32 cellular contexts compared by ENCODE assay signal in genomic region chr12:2138871-2139308, GRCh38.
DNase-seq lines count a peak whose midpoint lies in the region; ATAC-seq and TF ChIP-seq lines count a peak whose summit lies in the region.
"Had no signal": no experiment of that assay in that cellular context is flagged by ENCODE, and none has a peak within 500 bp of the region (broad histone marks: within the 10 kb centered on the region; RNA-seq: fewer than 3 reads in every experiment).

No MANE protein-coding gene starts in this region.

- TF ChIP-seq CTCF in left ventricle myocardium inferior (IDR thresholded peaks at IDR 0.05; ENCODE audit: borderline replicate concordance) (no peak), esophagus muscularis mucosa (IDR thresholded peaks at IDR 0.05) (no peak), mucosa of descending colon (IDR thresholded peaks at IDR 0.05) (no peak), transverse colon (IDR thresholded peaks at IDR 0.05) (no peak), endothelial cell (IDR thresholded peaks at IDR 0.05; ENCODE audit: unreplicated experiment) (no peak)

- no peaks in the 10 kb centered on the region for H3K9me3 Mint-ChIP-seq in endothelial cell (ENCODE audit: unreplicated experiment)
- H3K9me3 Mint-ChIP-seq: activated naive CD4-positive, alpha-beta T cell treated with anti-CD3 and anti-CD28 coated beads, Interleukin-2, amount 10 ng/mL, durations not matched to agents 7 days and 5 days; activated T-cell treated with anti-CD3 and anti-CD28 coated beads, Interleukin-2, amount 50 U/mL, for 72 hours; T-helper 1 cell treated with Interleukin-12 subunit alpha and Interleukin-12 subunit beta and Interleukin-4 antibody, amounts not matched to agents 30 μg/mL and 1 μg/mL, for 36 hours had no signal

- ATAC-seq in left ventricle myocardium superior (no peak), mucosa of descending colon (peak; percentile 89), HG03354 (IDR thresholded peaks at IDR 0.05; ENCODE audit: poor library complexity, severe bottlenecking, unreplicated experiment) (no peak)
- ATAC-seq: activated CD4-positive, alpha-beta T cell treated with anti-CD3 and anti-CD28 coated beads for 36 hours; activated CD8-positive, alpha-beta memory T cell treated with anti-CD3 and anti-CD28 coated beads, Interleukin-2, amount 10 ng/mL, durations not matched to agents 7 days and 5 days; activated T-cell treated with anti-CD3 and anti-CD28 coated beads, Interleukin-2, amount 50 U/mL, for 72 hours; foreskin keratinocyte had no signal

- intact Hi-C loops in left ventricle myocardium inferior (cut with micrococcal nuclease): no loop called here
- intact Hi-C loops in left ventricle myocardium superior (cut with micrococcal nuclease): no loop called here
- intact Hi-C loops in esophagus muscularis mucosa (cut with DNase I): no loop called here
- intact Hi-C loops in mucosa of descending colon (cut with DNase I, micrococcal nuclease): no loop called here
- intact Hi-C loops in transverse colon (cut with DNase I; ENCODE audit: low total_unique reads): loop anchor here (10.0 kb wide), 1 partner anchor 416 kb away; no protein-coding TSS in a partner anchor

- 88% methylated on average over 5 of the region's 6 CpGs for WGBS in esophagus muscularis mucosa
- WGBS in transverse colon (ENCODE audit: low coverage in 1 of 2), 2 donors: 70 to 83% methylated on average over 4 to 6 of the region's 6 CpGs

- no peak overlapping the region for H3K4me3 Mint-ChIP-seq in endothelial cell (ENCODE audit: unreplicated experiment)
- H3K4me3 Mint-ChIP-seq: activated CD4-positive, alpha-beta T cell treated with anti-CD3 and anti-CD28 coated beads for 36 hours; activated CD8-positive, alpha-beta memory T cell treated with anti-CD3 and anti-CD28 coated beads, Interleukin-2, amount 10 ng/mL, durations not matched to agents 7 days and 5 days; activated naive CD4-positive, alpha-beta T cell treated with anti-CD3 and anti-CD28 coated beads, Interleukin-2, amount 10 ng/mL, durations not matched to agents 7 days and 5 days; activated T-cell treated with anti-CD3 and anti-CD28 coated beads, Interleukin-2, amount 50 U/mL, for 72 hours; T-helper 1 cell treated with Interleukin-12 subunit alpha and Interleukin-12 subunit beta and Interleukin-4 antibody, amounts not matched to agents 30 μg/mL and 1 μg/mL, for 36 hours had no signal

- peaks cover 6% of the 10 kb centered on the region for H3K36me3 ChIP-seq in left ventricle myocardium inferior
- no peaks in the 10 kb centered on the region for H3K36me3 ChIP-seq in esophagus muscularis mucosa
- no peaks in the 10 kb centered on the region for H3K36me3 ChIP-seq in mucosa of descending colon (ENCODE audit: low read depth)
- no peaks in the 10 kb centered on the region for H3K36me3 ChIP-seq in transverse colon

- DNase-seq in left ventricle myocardium inferior (no peak), left ventricle myocardium superior (no peak), esophagus muscularis mucosa (ENCODE audit: extremely low spot score) (no peak), mucosa of descending colon (peak in 2 of 3 donors; percentile 54 to 59), transverse colon (peak; percentile 49), endothelial cell (ENCODE audit: low spot score) (no peak), iPS-NIHi7 (ENCODE audit: extremely low spot score) (no peak)
- DNase-seq: activated CD4-positive, alpha-beta T cell treated with anti-CD3 and anti-CD28 coated beads for 36 hours; activated CD8-positive, alpha-beta memory T cell treated with anti-CD3 and anti-CD28 coated beads, Interleukin-2, amount 10 ng/mL, durations not matched to agents 7 days and 5 days; activated naive CD4-positive, alpha-beta T cell treated with anti-CD3 and anti-CD28 coated beads, Interleukin-2, amount 10 ng/mL, durations not matched to agents 7 days and 5 days; activated T-cell treated with anti-CD3 and anti-CD28 coated beads, Interleukin-2, amount 50 U/mL, for 72 hours; amygdala; central memory CD4-positive, alpha-beta T cell; COR-L47; DMS79; dorsolateral prefrontal cortex; foreskin keratinocyte; H7; islet precursor cell; Karpas-422; NCI-H1694; NCI-H2171; NCI-H524; occipital lobe; retina; stimulated activated CD4-positive, alpha-beta T cell treated with anti-CD3 and anti-CD28 coated beads, Interleukin-12 subunit alpha, Interleukin-12 subunit beta, amount 100 ng/mL, for 4 hours; stimulated activated CD4-positive, alpha-beta T cell treated with anti-CD3 and anti-CD28 coated beads, Interleukin-4, amount 100 ng/mL, for 24 hours; stimulated activated naive CD4-positive, alpha-beta T cell had no signal

- in situ Hi-C loops in transverse colon (cut with MboI; ENCODE audit: low pct_ligation_motif_present in 1 of 4, low pct_unique_long_range_greater_than_20kb in 1 of 4, low sequenced_read_pairs in 3 of 4): no loop called here

- no peaks in the 10 kb centered on the region for H3K9me3 ChIP-seq in left ventricle myocardium inferior (replicated peaks)
- no peaks in the 10 kb centered on the region for H3K9me3 ChIP-seq in esophagus muscularis mucosa
- no peaks in the 10 kb centered on the region for H3K9me3 ChIP-seq in mucosa of descending colon
- H3K9me3 ChIP-seq in transverse colon: no peaks in the 10 kb centered on the region

- no peaks in the 10 kb centered on the region for H3K27me3 ChIP-seq in left ventricle myocardium inferior (ENCODE audit: low read depth)
- H3K27me3 ChIP-seq in esophagus muscularis mucosa: no peaks in the 10 kb centered on the region
- no peaks in the 10 kb centered on the region for H3K27me3 ChIP-seq in transverse colon
- H3K27me3 ChIP-seq: dorsolateral prefrontal cortex, foreskin keratinocyte had no signal

- peaks cover 14% of the 10 kb centered on the region for H3K27me3 Mint-ChIP-seq in endothelial cell (ENCODE audit: unreplicated experiment)
- H3K27me3 Mint-ChIP-seq: activated CD4-positive, alpha-beta T cell treated with anti-CD3 and anti-CD28 coated beads for 36 hours; activated naive CD4-positive, alpha-beta T cell treated with anti-CD3 and anti-CD28 coated beads, Interleukin-2, amount 10 ng/mL, durations not matched to agents 7 days and 5 days had no signal

- TF ChIP-seq POLR2A in esophagus muscularis mucosa (IDR thresholded peaks at IDR 0.05; ENCODE audit: low read depth) (no peak), transverse colon (IDR thresholded peaks at IDR 0.05) (no peak)

- TF ChIP-seq EP300 in esophagus muscularis mucosa (IDR thresholded peaks at IDR 0.05) (no peak), transverse colon (IDR thresholded peaks at IDR 0.05; ENCODE audit: low read depth) (no peak)

- H3K4me1 ChIP-seq in left ventricle myocardium inferior: peaks cover 80% of the 10 kb centered on the region
- peaks cover 55 to 66% (median 60%) of the 10 kb centered on the region in 4 donors for H3K4me1 ChIP-seq in esophagus muscularis mucosa
- H3K4me1 ChIP-seq in mucosa of descending colon (ENCODE audit: low read depth): peaks cover 21% of the 10 kb centered on the region
- peaks cover 12 to 42% (median 34%) of the 10 kb centered on the region in 4 donors for H3K4me1 ChIP-seq in transverse colon
- H3K4me1 ChIP-seq: foreskin keratinocyte had no signal

- H3K27ac Mint-ChIP-seq in endothelial cell (ENCODE audit: unreplicated experiment): no peak overlapping the region
- H3K27ac Mint-ChIP-seq: activated CD4-positive, alpha-beta T cell treated with anti-CD3 and anti-CD28 coated beads for 36 hours; activated CD8-positive, alpha-beta memory T cell treated with anti-CD3 and anti-CD28 coated beads, Interleukin-2, amount 10 ng/mL, durations not matched to agents 7 days and 5 days; activated naive CD4-positive, alpha-beta T cell treated with anti-CD3 and anti-CD28 coated beads, Interleukin-2, amount 10 ng/mL, durations not matched to agents 7 days and 5 days; activated T-cell treated with anti-CD3 and anti-CD28 coated beads, Interleukin-2, amount 50 U/mL, for 72 hours; T-helper 1 cell treated with Interleukin-12 subunit alpha and Interleukin-12 subunit beta and Interleukin-4 antibody, amounts not matched to agents 30 μg/mL and 1 μg/mL, for 36 hours had no signal

- H3K4me3 ChIP-seq in left ventricle myocardium inferior (no peak overlapping the region), esophagus muscularis mucosa (no peak overlapping the region), mucosa of descending colon (no peak overlapping the region), transverse colon (no peak overlapping the region)
- H3K4me3 ChIP-seq: dorsolateral prefrontal cortex, SK-N-MC had no signal

- peaks cover 7% of the 10 kb centered on the region for H3K36me3 Mint-ChIP-seq in endothelial cell (ENCODE audit: low read depth, unreplicated experiment)
- H3K36me3 Mint-ChIP-seq: activated CD8-positive, alpha-beta memory T cell treated with anti-CD3 and anti-CD28 coated beads, Interleukin-2, amount 10 ng/mL, durations not matched to agents 7 days and 5 days; activated naive CD4-positive, alpha-beta T cell treated with anti-CD3 and anti-CD28 coated beads, Interleukin-2, amount 10 ng/mL, durations not matched to agents 7 days and 5 days had no signal

- no peaks in the 10 kb centered on the region for H3K4me1 Mint-ChIP-seq in endothelial cell (ENCODE audit: unreplicated experiment)
- H3K4me1 Mint-ChIP-seq: activated CD4-positive, alpha-beta T cell treated with anti-CD3 and anti-CD28 coated beads for 36 hours; activated CD8-positive, alpha-beta memory T cell treated with anti-CD3 and anti-CD28 coated beads, Interleukin-2, amount 10 ng/mL, durations not matched to agents 7 days and 5 days; activated naive CD4-positive, alpha-beta T cell treated with anti-CD3 and anti-CD28 coated beads, Interleukin-2, amount 10 ng/mL, durations not matched to agents 7 days and 5 days had no signal

- peak overlapping the region; percentile 71 for H3K27ac ChIP-seq in left ventricle myocardium inferior (replicated peaks)
- peak overlapping the region; percentile 1 to 59 (median 24) for H3K27ac ChIP-seq in esophagus muscularis mucosa (replicated peaks in 1 of 4)
- peak overlapping the region; percentile 71 to 82 (median 77) for H3K27ac ChIP-seq in transverse colon
- H3K27ac ChIP-seq: dorsolateral prefrontal cortex, foreskin keratinocyte, RWPE1, SK-N-MC had no signal

Comparison
In these comparisons a context has a peak if more than half of its experiments do, and no peak if none do; other contexts are left out.
1. DNase-seq: peak in mucosa of descending colon (2 of 3) and transverse colon (single experiment); none in left ventricle myocardium inferior (single experiment), left ventricle myocardium superior (single experiment), esophagus muscularis mucosa (single experiment), endothelial cell (single experiment) and iPS-NIHi7 (single experiment).
2. H3K27ac ChIP-seq: peak in every context shown above with its lines; median percentile 77 in transverse colon; 71 in left ventricle myocardium inferior; 24 in esophagus muscularis mucosa.